16 cellular contexts compared by ENCODE assay signal in the genomic region with DNA sequence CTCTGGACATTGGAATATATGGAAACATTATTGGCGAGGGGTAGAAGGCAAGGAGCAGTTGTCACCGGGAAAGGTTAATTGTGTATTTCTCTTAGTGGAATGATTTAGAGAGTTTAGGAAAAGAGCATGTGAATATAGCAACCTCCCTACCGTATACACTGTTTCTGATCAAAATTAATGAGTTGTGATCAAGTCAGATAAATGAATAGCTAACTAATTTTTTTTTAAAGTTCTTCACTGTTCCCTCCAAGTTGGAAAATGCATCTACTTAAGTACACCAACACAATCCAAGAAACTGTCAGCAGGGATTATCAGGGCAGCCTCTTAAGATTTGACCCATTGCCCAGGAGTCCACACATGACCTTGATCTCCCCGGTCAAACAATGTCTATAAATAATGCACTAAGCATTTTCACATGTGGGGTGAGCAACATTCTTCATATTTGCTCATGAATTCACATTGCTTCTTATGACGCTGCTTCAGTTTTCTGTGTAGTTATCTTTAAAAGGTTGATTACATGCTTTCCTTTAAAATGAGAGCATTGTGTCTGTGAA.
DNase-seq lines count a peak whose midpoint lies in the region; ATAC-seq and TF ChIP-seq lines count a peak whose summit lies in the region.
"Had no signal": no experiment of that assay in that cellular context is flagged by ENCODE, and none has a peak within 500 bp of the region (broad histone marks: within the 10 kb centered on the region; RNA-seq: fewer than 3 reads in every experiment).

No MANE protein-coding gene starts in this region.

- no peaks in the 10 kb centered on the region for H3K27me3 ChIP-seq in right cardiac atrium (ENCODE audit: control insufficient read depth, insufficient read depth)
- H3K27me3 ChIP-seq in thyroid gland: no peaks in the 10 kb centered on the region
- no peaks in the 10 kb centered on the region for H3K27me3 ChIP-seq in foreskin keratinocyte
- H3K27me3 ChIP-seq: stomach, uterus had no signal

- intact Hi-C loops in Right ventricle myocardium inferior (cut with DNase I) (loop anchor here (2.0 to 5.0 kb wide), 3 partner anchors 618 to 1850 kb away; no protein-coding TSS in a partner anchor), cardiac septum (cut with DNase I) (no loop called here), right cardiac atrium (cut with DNase I) (no loop called here), thyroid gland (cut with DNase I) (no loop called here)

- H3K27ac ChIP-seq in right cardiac atrium (ENCODE audit: low read length) (no peak overlapping the region), thyroid gland (no peak overlapping the region), foreskin keratinocyte (no peak overlapping the region)
- H3K27ac ChIP-seq: A549, prostate gland, stomach had no signal

- no peaks in the 10 kb centered on the region for H3K36me3 ChIP-seq in thyroid gland
- H3K36me3 ChIP-seq: prostate gland, stomach, uterus had no signal

- H3K9me3 ChIP-seq in right cardiac atrium (ENCODE audit: control insufficient read depth, low read length) (no peaks in the 10 kb centered on the region), thyroid gland (no peaks in the 10 kb centered on the region)
- H3K9me3 ChIP-seq: A549, prostate gland, stomach, uterus had no signal

- WGBS in right cardiac atrium: 37% methylated on average over 5 of the region's 5 CpGs
- 64 to 70% methylated on average over 5 of the region's 5 CpGs for WGBS in thyroid gland, 2 donors

- no peak for TF ChIP-seq POLR2A in thyroid gland (IDR thresholded peaks at IDR 0.05)

- H3K4me1 ChIP-seq in right cardiac atrium (ENCODE audit: control insufficient read depth, insufficient read depth, low read length): no peaks in the 10 kb centered on the region
- H3K4me1 ChIP-seq in thyroid gland: peaks cover 9 to 12% of the 10 kb centered on the region in 2 donors
- H3K4me1 ChIP-seq in foreskin keratinocyte: no peaks in the 10 kb centered on the region
- H3K4me1 ChIP-seq: A549, prostate gland, uterus had no signal

- TF ChIP-seq CTCF in choroid plexus epithelial cell (conservative IDR thresholded peaks at IDR 0.05; ENCODE audit: low read depth, low read length): no peak
- no peak for TF ChIP-seq CTCF in thyroid gland (IDR thresholded peaks at IDR 0.05)
- no peak for TF ChIP-seq CTCF in foreskin keratinocyte (conservative IDR thresholded peaks at IDR 0.05)

- peak; percentile 85 for ATAC-seq in Right ventricle myocardium inferior
- ATAC-seq in right cardiac atrium: peak; percentile 83 to 89
- ATAC-seq in HG02763 (IDR thresholded peaks at IDR 0.05; ENCODE audit: unreplicated experiment): no peak
- no peak for ATAC-seq in foreskin keratinocyte
- ATAC-seq: A549; activated CD4-positive, CD25-positive, alpha-beta regulatory T cell treated with anti-CD3 and anti-CD28 coated beads, Interleukin-2, amount 50 U/mL, for 24 hours; left lobe of liver had no signal

- no peak for DNase-seq in Right ventricle myocardium inferior (ENCODE audit: missing footprints)
- DNase-seq in cardiac septum (ENCODE audit: low spot score): no peak
- peak; percentile 24 for DNase-seq in choroid plexus epithelial cell (ENCODE audit: low read depth)
- peak in 1 of 3 donors; percentile 19 for DNase-seq in right cardiac atrium
- peak; percentile 3 to 10 for DNase-seq in thyroid gland
- no peak for DNase-seq in NCI-H146 treated with DMSO at 0.1 percent for 48 hours (lab: John Stamatoyannopoulos, UW; ENCODE audit: unreplicated experiment)
- DNase-seq in foreskin keratinocyte: no peak
- DNase-seq: CD4-positive, CD25-positive, alpha-beta regulatory T cell; NCI-H2029 treated with DMSO at 0.1 percent for 48 hours; stomach; uterus had no signal

- H3K4me3 ChIP-seq in choroid plexus epithelial cell (ENCODE audit: low read depth, low read length): no peak overlapping the region
- H3K4me3 ChIP-seq in right cardiac atrium (ENCODE audit: low read length): no peak overlapping the region
- no peak overlapping the region for H3K4me3 ChIP-seq in thyroid gland (replicated peaks in 1 of 3)
- H3K4me3 ChIP-seq: A549, prostate gland, stomach, uterus had no signal

Comparison
In these comparisons a context has a peak if more than half of its experiments do, and no peak if none do; other contexts are left out.
1. ATAC-seq: peak in Right ventricle myocardium inferior (single experiment) and right cardiac atrium (2 of 2); none in HG02763 (single experiment) and foreskin keratinocyte (single experiment).
2. DNase-seq: peak in choroid plexus epithelial cell (single experiment) and thyroid gland (2 of 2); none in Right ventricle myocardium inferior (single experiment), cardiac septum (single experiment), NCI-H146 treated with DMSO at 0.1 percent for 48 hours (single experiment) and foreskin keratinocyte (0 of 2).